ENCODE assay signal across 8 cellular contexts in the genomic region with DNA sequence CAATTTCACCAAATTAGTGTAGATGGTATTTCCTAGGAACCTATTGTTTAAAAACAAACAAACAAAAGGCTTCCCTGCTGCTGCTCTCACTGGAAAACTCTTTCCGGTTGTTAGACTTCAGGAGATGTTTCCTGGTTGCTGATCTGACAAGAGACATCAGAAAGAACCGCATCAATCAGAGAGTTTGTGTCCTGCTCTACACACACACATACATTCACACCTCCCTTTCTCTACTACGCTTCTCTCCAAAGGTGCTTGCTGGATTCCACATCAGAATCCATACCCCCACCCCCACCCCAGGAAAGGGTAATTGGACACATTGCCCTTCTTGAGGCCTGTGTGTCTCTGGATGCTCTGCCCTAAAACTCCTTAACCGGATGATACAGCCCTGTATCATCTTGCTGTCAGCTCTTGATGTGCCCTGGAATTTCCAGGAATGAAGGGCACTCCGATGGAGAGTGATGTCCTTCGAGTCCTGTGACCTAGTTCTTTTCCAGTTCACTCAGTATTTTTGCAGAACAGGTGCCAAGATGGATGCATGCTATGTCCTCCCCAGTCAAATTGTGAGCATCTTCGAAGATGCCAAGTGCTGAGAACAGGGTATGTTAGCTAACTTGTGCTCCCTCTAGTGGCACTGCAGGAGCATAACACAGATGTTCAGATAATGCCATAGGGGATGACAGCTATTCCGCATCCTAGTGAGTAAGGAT.
DNase-seq lines count a peak whose midpoint lies in the region; ATAC-seq, FAIRE-seq and TF ChIP-seq lines count a peak whose summit lies in the region.

No MANE protein-coding gene starts in this region.

- no peak overlapping the region for H4K5ac ChIP-seq in H1 (ENCODE audit: insufficient read length, low read depth, low read length)

- TF ChIP-seq EP300 in H1 (IDR thresholded peaks at IDR 0.05; ENCODE audit: borderline replicate concordance in 1 of 2, low read depth in 2 of 2, low read length in 2 of 2), result no peak

- H3K9me3 ChIP-seq in H1 (ENCODE audit: insufficient read depth in 2 of 2, low read depth in 1 of 2, low read length in 1 of 2), result no peaks in the 10 kb centered on the region

- H3K79me1 ChIP-seq in H1 (ENCODE audit: low read depth, low read length), result no peaks in the 10 kb centered on the region

- no peak overlapping the region for H3K14ac ChIP-seq in H1 (ENCODE audit: insufficient read length)

- no peak overlapping the region for H2BK15ac ChIP-seq in H1 (ENCODE audit: low read length)

- H3K4me1 ChIP-seq in H1 (replicated peaks in 1 of 4; ENCODE audit: control insufficient read depth in 3 of 4, insufficient read depth in 4 of 4, low read length in 3 of 4), result no peaks in the 10 kb centered on the region

- ATAC-seq in GM18861 (IDR thresholded peaks at IDR 0.05; ENCODE audit: unreplicated experiment), result peak; percentile 93
- peak; percentile 94 for ATAC-seq in HG03066 (IDR thresholded peaks at IDR 0.05; ENCODE audit: low read depth, unreplicated experiment)

- no peaks in the 10 kb centered on the region for H3K36me3 ChIP-seq in H1 (ENCODE audit: control insufficient read depth in 2 of 4, insufficient read depth in 4 of 4, low read length in 3 of 4)

- H2AFZ ChIP-seq in H1 (ENCODE audit: low read length), result no peak overlapping the region

- TF ChIP-seq RAD21 in H1 (IDR thresholded peaks at IDR 0.05 in 1 of 2, conservative IDR thresholded peaks at IDR 0.05 in 1 of 2; ENCODE audit: low read depth in 2 of 2, low read length in 2 of 2), result peak; percentile 97

- no peak overlapping the region for H2BK5ac ChIP-seq in H1 (ENCODE audit: low read depth, low read length)

- H3K9ac ChIP-seq in H1 (replicated peaks in 1 of 4; ENCODE audit: extremely low read depth in 1 of 4, low read depth in 3 of 4, low read length in 3 of 4), result no peak overlapping the region

- DNase-seq in C1 segment of cervical spinal cord (lab: John Stamatoyannopoulos, UW) (peak in 11 of 14 donors; percentile 4 to 88 (median 19)), NCI-H2107 treated with DMSO at 0.1 percent for 48 hours (lab: John Stamatoyannopoulos, UW; ENCODE audit: unreplicated experiment) (peak; percentile 76), H1 (ENCODE audit: low read depth in 1 of 2, low spot score in 2 of 2) (peak in 1 of 2 experiments; percentile 48), medulla oblongata (ENCODE audit: extremely low spot score) (peak; percentile 88), substantia nigra (lab: John Stamatoyannopoulos, UW) (peak in 36 of 49 donors; percentile 6 to 73 (median 24))

- peaks cover 2% of the 10 kb centered on the region; the same call in 1 of the 2 replicates for H3K23me2 ChIP-seq in H1 (ENCODE audit: low read depth, low read length)

- H2BK120ac ChIP-seq in H1 (replicated peaks; ENCODE audit: low read depth, low read length), result no peak overlapping the region

- POLR2A ChIA-PET in H1 (lab: Charles Lee; ENCODE audit: partially characterized antibody), result no interaction called here

- H2BK12ac ChIP-seq in H1 (ENCODE audit: low read depth, low read length), result no peak overlapping the region

- H3K4ac ChIP-seq in H1 (replicated peaks; ENCODE audit: insufficient read length, low read depth, low read length), result no peak overlapping the region

- H3K56ac ChIP-seq in H1 (replicated peaks; ENCODE audit: insufficient read length, low read depth, low read length), result no peak overlapping the region

- H3K23ac ChIP-seq in H1 (ENCODE audit: insufficient read length), result no peak overlapping the region

- no peak overlapping the region for H4K91ac ChIP-seq in H1 (replicated peaks; ENCODE audit: insufficient read length, low read length)

- no peaks in the 10 kb centered on the region for H4K20me1 ChIP-seq in H1 (replicated peaks in 1 of 2; ENCODE audit: control insufficient read depth in 1 of 2, insufficient read depth in 2 of 2, low read length in 2 of 2)

- no peak overlapping the region for H2AK5ac ChIP-seq in H1 (ENCODE audit: low read depth, low read length)

- TF ChIP-seq CTCF in VCaP (conservative IDR thresholded peaks at IDR 0.05) (peak; percentile 90), H1 (IDR thresholded peaks at IDR 0.05; ENCODE audit: control extremely low read depth in 1 of 3, insufficient read depth in 1 of 3, low read depth in 1 of 3, low read length in 3 of 3) (peak; percentile 23 to 98 (median 91))

- no peak overlapping the region for H4K8ac ChIP-seq in H1 (ENCODE audit: extremely low read depth, insufficient read depth, low read length)

- H2BK20ac ChIP-seq in H1 (ENCODE audit: low read length), result no peak overlapping the region

- no peak overlapping the region for H3K4me2 ChIP-seq in H1 (ENCODE audit: insufficient read depth in 1 of 2, low read depth in 2 of 2, low read length in 2 of 2)

- no peaks in the 10 kb centered on the region for H3K27me3 ChIP-seq in H1 (replicated peaks in 1 of 4; ENCODE audit: control insufficient read depth in 3 of 4, extremely low read depth in 1 of 4, insufficient read depth in 3 of 4, low read length in 3 of 4)

- 59% methylated on average over 8 of the region's 8 CpGs; no CpG with 5 or more reads in 1 of the 2 experiments for WGBS in H1 (ENCODE audit: extremely low coverage in 1 of 2, insufficient coverage in 1 of 2, insufficient read length in 1 of 2, insufficient replicate concordance in 2 of 2, low coverage in 1 of 2, low lambda C conversion rate in 2 of 2, missing lambda C conversion rate in 1 of 2), 2 experiments

- FAIRE-seq in H1 (lab: Jason Lieb, UNC), result peak; percentile 97

- no peak overlapping the region for H3K18ac ChIP-seq in H1 (ENCODE audit: extremely low read depth, low read length)

- TF ChIP-seq POLR2A in H1 (IDR thresholded peaks at IDR 0.05; ENCODE audit: control extremely low read depth in 1 of 2, low read depth in 2 of 2, low read length in 2 of 2), result no peak

- no peak overlapping the region; the same call in 1 of the 2 replicates for H3K27ac ChIP-seq in VCaP
- no peak overlapping the region for H3K27ac ChIP-seq in H1 (ENCODE audit: low read depth, low read length)
- H3K27ac ChIP-seq in substantia nigra (ENCODE audit: low read depth, low read length, poor library complexity, severe bottlenecking), result peak overlapping the region; percentile 27

- no peaks in the 10 kb centered on the region for H3K79me2 ChIP-seq in H1 (ENCODE audit: control insufficient read depth in 1 of 2, insufficient read depth in 2 of 2, low read length in 2 of 2)

- CTCF ChIA-PET in H1 (lab: Charles Lee; ENCODE audit: partially characterized antibody), result interaction anchor here (0.6 to 1.8 kb wide), 29 partner anchors 8 to 558 kb away, joined by 3 to 8 read pairs (median 3); a partner anchor contains a TSS

- no peak overlapping the region for H3K4me3 ChIP-seq in H1 (ENCODE audit: extremely low read depth in 1 of 4, insufficient read depth in 2 of 4, low read depth in 3 of 4, low read length in 4 of 4)

TF ChIP-seq in H1, 55 proteins besides CTCF, POLR2A, EP300 and RAD21:
- TF ChIP-seq SP2 (IDR thresholded peaks at IDR 0.05; ENCODE audit: low read length), result no peak
- peak; percentile 54; the same call in 1 of the 2 replicates for TF ChIP-seq TEAD4 (IDR thresholded peaks at IDR 0.05; ENCODE audit: low read depth, low read length)
- TF ChIP-seq YY1 (IDR thresholded peaks at IDR 0.05; ENCODE audit: low read depth, low read length), result peak; percentile 79
